Comparison of ENCODE assay signal across 9 cellular contexts in genomic region chr11:63889344-63889743, GRCh38. TPM values are rescaled to one million over a fixed set of nuclear protein-coding genes. Genes with fewer than 3 reads are reported as not detected.
DNase-seq lines count a peak whose midpoint lies in the region; ATAC-seq and TF ChIP-seq lines count a peak whose summit lies in the region.
"Had no signal": no experiment of that assay in that cellular context is flagged by ENCODE, and none has a peak within 500 bp of the region (broad histone marks: within the 10 kb centered on the region; RNA-seq: fewer than 3 reads in every experiment).

No MANE protein-coding gene starts in this region.

- ATAC-seq in Right ventricle myocardium superior (ENCODE audit: poor library complexity) (no peak), mucosa of descending colon (peak; percentile 75), upper lobe of right lung (peak; percentile 11)

- H3K4me3 ChIP-seq in colonic mucosa (peak overlapping the region; percentile 33), mucosa of descending colon (no peak overlapping the region), upper lobe of right lung (peak overlapping the region; percentile 45)
- H3K4me3 ChIP-seq: HAP-1 had no signal

- TF ChIP-seq CTCF in colonic mucosa (IDR thresholded peaks at IDR 0.05) (no peak), mucosa of descending colon (IDR thresholded peaks at IDR 0.05) (no peak), upper lobe of right lung (IDR thresholded peaks at IDR 0.05) (no peak)

- H3K4me1 ChIP-seq in colonic mucosa = peaks cover 22% of the 10 kb centered on the region
- H3K4me1 ChIP-seq in mucosa of descending colon (ENCODE audit: low read depth) = peaks cover 54% of the 10 kb centered on the region
- H3K4me1 ChIP-seq in upper lobe of right lung = peaks cover 38% of the 10 kb centered on the region
- H3K4me1 ChIP-seq: HAP-1 had no signal

- H3K27ac ChIP-seq in colonic mucosa (peak overlapping the region; percentile 95), upper lobe of right lung (peak overlapping the region; percentile 79)

- no peaks in the 10 kb centered on the region for H3K27me3 ChIP-seq in colonic mucosa
- no peaks in the 10 kb centered on the region for H3K27me3 ChIP-seq in upper lobe of right lung

- DNase-seq in Right ventricle myocardium superior = peak; percentile 34
- no peak for DNase-seq in cardiac septum (ENCODE audit: low spot score)
- peak; percentile 78 for DNase-seq in colonic mucosa
- DNase-seq in mucosa of descending colon = peak; percentile 72 to 80 (median 79)
- DNase-seq in upper lobe of right lung = no peak
- DNase-seq in stimulated activated CD4-positive, alpha-beta T cell treated with anti-CD3 and anti-CD28 coated beads, Interleukin-2, amount 100 ng/mL, for 24 hours = no peak
- no peak for DNase-seq in ureter (ENCODE audit: low spot score)
- no peak for DNase-seq in stimulated activated CD4-positive, alpha-beta T cell treated with anti-CD3 and anti-CD28 coated beads, Interleukin-1b, Interleukin-23, amount 100 ng/mL, for 48 hours

- peak overlapping the region; percentile 73 to 97 for H3K9ac ChIP-seq in colonic mucosa (ENCODE audit: low read depth in 2 of 2, low read length in 2 of 2)

- intact Hi-C loops in Right ventricle myocardium superior (cut with DNase I) = no loop called here
- intact Hi-C loops in cardiac septum (cut with DNase I) = no loop called here
- intact Hi-C loops in colonic mucosa (cut with DNase I) = no loop called here
- intact Hi-C loops in mucosa of descending colon (cut with DNase I, micrococcal nuclease) = no loop called here
- intact Hi-C loops in upper lobe of right lung (cut with DNase I) = no loop called here

- no peaks in the 10 kb centered on the region for H3K9me3 ChIP-seq in colonic mucosa
- H3K9me3 ChIP-seq in mucosa of descending colon = no peaks in the 10 kb centered on the region
- H3K9me3 ChIP-seq in upper lobe of right lung = no peaks in the 10 kb centered on the region
- H3K9me3 ChIP-seq: HAP-1 had no signal

- H3K36me3 ChIP-seq in colonic mucosa (no peaks in the 10 kb centered on the region), mucosa of descending colon (ENCODE audit: low read depth) (no peaks in the 10 kb centered on the region), upper lobe of right lung (peaks cover 5% of the 10 kb centered on the region)
- H3K36me3 ChIP-seq: HAP-1 had no signal

RNA-seq across cellular contexts. Expression of gene RCOR2, which starts 27.6 kb away (rescaled TPM):
- total RNA-seq in Right ventricle myocardium superior = 9.9 TPM
- 4.8 TPM for total RNA-seq in cardiac septum
- 1 to 10 TPM; 4.8 to 5.2 TPM for total RNA-seq in colonic mucosa
- total RNA-seq in mucosa of descending colon = 1 to 10 TPM; 1.2 to 3.7 (median 1.6) TPM
- total RNA-seq in upper lobe of right lung = 0.69 TPM
- total RNA-seq in ureter = 2.0 TPM

RNA-seq across cellular contexts. Expression of gene NAA40, which starts 49.5 kb away (rescaled TPM):
- 20.9 TPM for total RNA-seq in Right ventricle myocardium superior
- 19.2 TPM for total RNA-seq in cardiac septum
- 10 to 100 TPM; 20.5 to 32.9 TPM for total RNA-seq in colonic mucosa
- 10 to 100 TPM; 18.7 to 43.6 (median 23.4) TPM for total RNA-seq in mucosa of descending colon
- 15.7 TPM for total RNA-seq in upper lobe of right lung
- 26.4 TPM for total RNA-seq in ureter

RNA-seq across cellular contexts. Expression of gene MARK2, which starts 50.4 kb away (rescaled TPM):
- total RNA-seq in Right ventricle myocardium superior = 35.8 TPM
- 32.4 TPM for total RNA-seq in cardiac septum
- total RNA-seq in colonic mucosa = 10 to 100 TPM; 86.8 to 96.8 TPM
- total RNA-seq in mucosa of descending colon = 100 to 1,000 TPM in 1 of 3 donors, 10 to 100 TPM in 2; 71.9 to 111 (median 94.5) TPM
- total RNA-seq in upper lobe of right lung = 40.7 TPM
- total RNA-seq in ureter = 61.5 TPM

Comparison
In these comparisons a context has a peak if more than half of its experiments do, and no peak if none do; other contexts are left out.
1. DNase-seq: peak in Right ventricle myocardium superior (single experiment), colonic mucosa (single experiment) and mucosa of descending colon (3 of 3); none in cardiac septum (single experiment), upper lobe of right lung (single experiment), stimulated activated CD4-positive, alpha-beta T cell treated with anti-CD3 and anti-CD28 coated beads, Interleukin-2, amount 100 ng/mL, for 24 hours (0 of 2), ureter (single experiment) and stimulated activated CD4-positive, alpha-beta T cell treated with anti-CD3 and anti-CD28 coated beads, Interleukin-1b, Interleukin-23, amount 100 ng/mL, for 48 hours (single experiment).